ENCODE assay signal across 12 cellular contexts in genomic region chr11:22976146-22976545, GRCh38.
DNase-seq lines count a peak whose midpoint lies in the region; ATAC-seq and TF ChIP-seq lines count a peak whose summit lies in the region.
"Had no signal": no experiment of that assay in that cellular context is flagged by ENCODE, and none has a peak within 500 bp of the region (broad histone marks: within the 10 kb centered on the region; RNA-seq: fewer than 3 reads in every experiment).

No MANE protein-coding gene starts in this region.

- H3K4me1 ChIP-seq in foreskin keratinocyte: no peaks in the 10 kb centered on the region

- peak; percentile 32 for DNase-seq in stimulated activated CD4-positive, alpha-beta T cell treated with anti-CD3 and anti-CD28 coated beads, Interleukin-1b, Interleukin-23, amount 100 ng/mL, for 48 hours
- no peak for DNase-seq in stimulated activated CD4-positive, alpha-beta T cell treated with anti-CD3 and anti-CD28 coated beads, Interleukin-4, amount 100 ng/mL, for 4 hours
- DNase-seq in SK-MEL-5 (ENCODE audit: low read depth, low spot score) (peak; percentile 16), foreskin keratinocyte (peak; percentile 63 to 86), DMS153 treated with DMSO at 0.1 percent for 48 hours (lab: John Stamatoyannopoulos, UW; ENCODE audit: unreplicated experiment) (no peak), RPMI8226 (no peak)
- no peak for DNase-seq in activated effector memory CD4-positive, alpha-beta T cell treated with anti-CD3 and anti-CD28 coated beads, Interleukin-2, amount 50 U/mL, for 16 hours
- DNase-seq: CD4-positive, alpha-beta memory T cell; NCI-H1417 treated with DMSO at 0.1 percent for 48 hours; ovary; SHP77 had no signal

- H3K27ac ChIP-seq in foreskin keratinocyte: no peak overlapping the region
- H3K27ac ChIP-seq: ovary had no signal

- ATAC-seq in foreskin keratinocyte (peak; percentile 92), HG03097 (IDR thresholded peaks at IDR 0.05; ENCODE audit: low FRiP score, unreplicated experiment) (no peak)

- no peak for TF ChIP-seq CTCF in foreskin keratinocyte (conservative IDR thresholded peaks at IDR 0.05)

- in situ Hi-C loops in SK-MEL-5 (cut with HindIII; ENCODE audit: low pct_unique_long_range_greater_than_20kb, low sequenced_read_pairs): no loop called here

- no peaks in the 10 kb centered on the region for H3K27me3 ChIP-seq in foreskin keratinocyte
- H3K27me3 ChIP-seq: ovary had no signal

Comparison
In these comparisons a context has a peak if more than half of its experiments do, and no peak if none do; other contexts are left out.
1. DNase-seq: peak in stimulated activated CD4-positive, alpha-beta T cell treated with anti-CD3 and anti-CD28 coated beads, Interleukin-1b, Interleukin-23, amount 100 ng/mL, for 48 hours (single experiment), SK-MEL-5 (single experiment) and foreskin keratinocyte (2 of 2); none in stimulated activated CD4-positive, alpha-beta T cell treated with anti-CD3 and anti-CD28 coated beads, Interleukin-4, amount 100 ng/mL, for 4 hours (0 of 2), DMS153 treated with DMSO at 0.1 percent for 48 hours (single experiment), activated effector memory CD4-positive, alpha-beta T cell treated with anti-CD3 and anti-CD28 coated beads, Interleukin-2, amount 50 U/mL, for 16 hours (single experiment) and RPMI8226 (single experiment).